In genomic region chr11:118572075-118572913, GRCh38 we compare ENCODE assay signal across 8 cellular contexts.
A peak's percentile ranks its signal among the peaks of the same experiment; 100 is the strongest.
DNase-seq lines count a peak whose midpoint lies in the region; ATAC-seq and TF ChIP-seq lines count a peak whose summit lies in the region.

TSS of gene ARCN1 (plus strand) at chr11:118572409. CDS start at chr11:118572548, 139 bp downstream.

- DNase-seq in NCI-H524 treated with DMSO at 0.1 percent for 48 hours (lab: John Stamatoyannopoulos, UW) (peak; percentile 5), dedifferentiated amniotic fluid mesenchymal stem cell (ENCODE audit: extremely low spot score) (peak; percentile 70), left kidney (ENCODE audit: low read depth, low spot score) (peak; percentile 92)
- peak; percentile 74 for DNase-seq in activated CD4-positive, alpha-beta T cell treated with anti-CD3 and anti-CD28 coated beads, Interleukin-2, amount 50 U/mL, for 1 hour
- peak; percentile 80 for DNase-seq in stimulated activated CD4-positive, alpha-beta T cell treated with anti-CD3 and anti-CD28 coated beads, Interleukin-1b, Interleukin-23, amount 100 ng/mL, for 48 hours

- peak within 1 kb of the TSS; percentile 77 for H3K27ac ChIP-seq in 22Rv1

- no peak for TF ChIP-seq CTCF in 22Rv1 (IDR thresholded peaks at IDR 0.05)

- peak; percentile 69 for ATAC-seq in GM18867 (IDR thresholded peaks at IDR 0.05; ENCODE audit: unreplicated experiment)
- ATAC-seq in HG03139 (IDR thresholded peaks at IDR 0.05; ENCODE audit: unreplicated experiment), result peak; percentile 55

Comparison
In these comparisons a context has a peak if more than half of its experiments do, and no peak if none do; other contexts are left out.
1. Peak in every context shown above with its lines: DNase-seq, ATAC-seq and H3K27ac ChIP-seq.
2. DNase-seq: peak in every context shown above with its lines; median percentile 92 in left kidney; 80 in stimulated activated CD4-positive, alpha-beta T cell treated with anti-CD3 and anti-CD28 coated beads, Interleukin-1b, Interleukin-23, amount 100 ng/mL, for 48 hours; 74 in activated CD4-positive, alpha-beta T cell treated with anti-CD3 and anti-CD28 coated beads, Interleukin-2, amount 50 U/mL, for 1 hour; 70 in dedifferentiated amniotic fluid mesenchymal stem cell; 5 in NCI-H524 treated with DMSO at 0.1 percent for 48 hours.